ENCODE assay signal across 1 cellular context in genomic region chr20:47561175-47561574, GRCh38.
TF ChIP-seq lines count a peak whose summit lies in the region.

No MANE protein-coding gene starts in this region.

TF ChIP-seq in HepG2, 621 proteins besides CTCF, POLR2A, EP300 and RAD21 (continued from another document):
- TF ChIP-seq, protein P1, sequence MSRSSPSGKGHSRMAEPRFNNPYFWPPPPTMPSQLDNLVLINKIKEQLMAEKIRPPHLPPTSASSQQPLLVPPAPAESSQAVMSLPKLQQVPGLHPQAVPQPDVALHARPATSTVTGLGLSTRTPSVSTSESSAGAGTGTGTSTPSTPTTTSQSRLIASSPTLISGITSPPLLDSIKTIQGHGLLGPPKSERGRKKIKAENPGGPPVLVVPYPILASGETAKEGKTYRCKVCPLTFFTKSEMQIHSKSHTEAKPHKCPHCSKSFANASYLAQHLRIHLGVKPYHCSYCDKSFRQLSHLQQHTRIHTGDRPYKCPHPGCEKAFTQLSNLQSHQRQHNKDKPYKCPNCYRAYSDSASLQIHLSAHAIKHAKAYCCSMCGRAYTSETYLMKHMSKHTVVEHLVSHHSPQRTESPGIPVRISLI (CRISPR knock-in tag; IDR thresholded peaks at IDR 0.05; ENCODE audit: borderline replicate concordance), result peak; percentile 82
- TF ChIP-seq ZNF468 (CRISPR knock-in tag; IDR thresholded peaks at IDR 0.05) (no peak), RORA (CRISPR knock-in tag; IDR thresholded peaks at IDR 0.05) (0 out of 2 replicates have a peak, but pooled peaks have one; percentile 26)
